Comparison of ENCODE assay signal across 8 cellular contexts in the genomic region with DNA sequence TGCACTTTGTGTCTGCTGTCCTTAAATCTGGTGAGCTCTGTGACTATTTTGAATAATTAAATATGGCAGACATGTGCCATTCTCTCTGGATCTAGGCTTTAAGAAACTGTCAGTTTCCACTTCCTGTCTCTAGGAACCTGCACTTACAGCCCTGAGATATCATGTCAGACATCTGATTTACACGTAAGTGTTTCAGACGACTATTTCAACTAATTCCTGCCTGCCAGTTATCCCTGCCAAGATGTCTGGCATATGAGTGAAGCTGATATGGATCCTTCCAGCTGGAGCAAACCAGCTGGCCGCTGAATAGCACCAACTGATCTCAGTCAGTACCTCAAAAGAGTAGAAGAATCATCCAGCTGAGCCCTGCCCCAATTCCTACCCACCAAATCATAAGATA.
"Had no signal": no experiment of that assay in that cellular context is flagged by ENCODE, and none has a peak within 500 bp of the region (broad histone marks: within the 10 kb centered on the region; RNA-seq: fewer than 3 reads in every experiment).

No MANE protein-coding gene starts in this region.

- H3K36me3 Mint-ChIP-seq: IgD-negative memory B cell had no signal

- H3K27ac Mint-ChIP-seq: HFFc6, IgD-negative memory B cell had no signal

- H3K36me3 ChIP-seq: HAP-1 had no signal

- H3K27ac ChIP-seq: HL-60 had no signal

- H3K27me3 Mint-ChIP-seq: IgD-negative memory B cell had no signal

- H3K4me1 ChIP-seq: HAP-1 had no signal

- H3K4me3 ChIP-seq: HAP-1 had no signal

- H3K4me3 Mint-ChIP-seq: HFFc6, IgD-negative memory B cell had no signal

- DNase-seq: GOT3, H7, HFFc6 had no signal

- H3K9me3 ChIP-seq: HAP-1 had no signal

- ATAC-seq: HCT116, HepG2 had no signal
